ENCODE assay signal across 11 cellular contexts in genomic region chr5:123611407-123611709, GRCh38.
A peak's percentile ranks its signal among the peaks of the same experiment; 100 is the strongest.
DNase-seq lines count a peak whose midpoint lies in the region; ATAC-seq and TF ChIP-seq lines count a peak whose summit lies in the region.
"Had no signal": no experiment of that assay in that cellular context is flagged by ENCODE, and none has a peak within 500 bp of the region (broad histone marks: within the 10 kb centered on the region; RNA-seq: fewer than 3 reads in every experiment).

No MANE protein-coding gene starts in this region.

- no peaks in the 10 kb centered on the region for H3F3A ChIP-seq in PC-3 (ENCODE audit: low read length, unreplicated experiment)

- H3K9me3 ChIP-seq in PC-3 (ENCODE audit: low read length) = no peaks in the 10 kb centered on the region
- no peaks in the 10 kb centered on the region for H3K9me3 ChIP-seq in Peyer's patch
- no peaks in the 10 kb centered on the region for H3K9me3 ChIP-seq in heart left ventricle
- H3K9me3 ChIP-seq: Caco-2 had no signal

- no peak overlapping the region for H3K4me2 ChIP-seq in PC-3 (ENCODE audit: low read length)
- H3K4me2 ChIP-seq: neural progenitor cell had no signal

- H3K4me3 ChIP-seq in PC-3 (ENCODE audit: low read length) (no peak overlapping the region), Peyer's patch (no peak overlapping the region), heart left ventricle (no peak overlapping the region)
- H3K4me3 ChIP-seq: neural progenitor cell had no signal

- H4K20me1 ChIP-seq in PC-3 (ENCODE audit: low read length) = no peaks in the 10 kb centered on the region

- no peaks in the 10 kb centered on the region for H3K9me2 ChIP-seq in PC-3 (replicated peaks; ENCODE audit: low read length)

- 63 to 83% (median 70%) methylated on average over 1 of the region's 1 CpG for WGBS in heart left ventricle, 4 donors

- H2AFZ ChIP-seq in PC-3 (ENCODE audit: low read length) = no peak overlapping the region
- H2AFZ ChIP-seq: neural progenitor cell had no signal

- no peak for DNase-seq in PC-3
- DNase-seq in EL = no peak
- DNase-seq in Peyer's patch = no peak
- DNase-seq in heart left ventricle = no peak
- DNase-seq: cortex of kidney, left cardiac atrium had no signal

- CTCF ChIA-PET in PC-3 (lab: Charles Lee) = interaction anchor here (1.5 kb wide), 1 partner anchor 188 kb away, joined by 4 read pairs; the partner anchor contains the start of gene CEP120

- POLR2A ChIA-PET in PC-3 (lab: Charles Lee; ENCODE audit: unreplicated experiment) = no interaction called here

- BruUV-seq in PC-3 (replicated peaks; lab: Mats Ljungman, UMichigan) = no TSS peak

- TF ChIP-seq CTCF in PC-3 (conservative IDR thresholded peaks at IDR 0.05; ENCODE audit: low read depth, low read length) (peak; percentile 2; the same call in 1 of the 2 replicates), Peyer's patch (IDR thresholded peaks at IDR 0.05) (no peak), heart left ventricle (IDR thresholded peaks at IDR 0.05) (peak in 1 of 12 donors; percentile 2)

- H3K4me1 ChIP-seq in PC-3 (ENCODE audit: insufficient read depth, low read length) (no peaks in the 10 kb centered on the region), Peyer's patch (no peaks in the 10 kb centered on the region), heart left ventricle (peaks cover 0 to 7% (median 0%) of the 10 kb centered on the region in 12 donors)
- H3K4me1 ChIP-seq: Caco-2, neural progenitor cell had no signal

- intact Hi-C loops in PC-3 (cut with micrococcal nuclease) = loop anchor here (1.0 to 10.0 kb wide), 3 partner anchors 189 to 717 kb away; partner anchors contain the start of gene CEP120
- intact Hi-C loops in heart left ventricle (cut with DNase I) = loop anchor here in 9 of 10 donors (2.0 to 10.0 kb wide), 7 partner anchors 99 to 1109 kb away; partner anchors contain the start of genes CEP120 (in 7 of the 9) and CSNK1G3 (in 1 of the 9)

- H3K27me3 ChIP-seq in PC-3 (ENCODE audit: low read length) (no peaks in the 10 kb centered on the region), Peyer's patch (no peaks in the 10 kb centered on the region), heart left ventricle (no peaks in the 10 kb centered on the region)
- H3K27me3 ChIP-seq: neural progenitor cell had no signal

- H3K79me2 ChIP-seq in PC-3 (ENCODE audit: low read length) = no peaks in the 10 kb centered on the region

- H3K27ac ChIP-seq in PC-3 (ENCODE audit: low read length) (no peak overlapping the region), Peyer's patch (no peak overlapping the region), heart left ventricle (no peak overlapping the region)
- H3K27ac ChIP-seq: neural progenitor cell had no signal

- ATAC-seq in GM19035 (IDR thresholded peaks at IDR 0.05; ENCODE audit: unreplicated experiment) (peak; percentile 22), HG02852 (IDR thresholded peaks at IDR 0.05; ENCODE audit: unreplicated experiment) (peak; percentile 9), PC-3 (no peak), HG02571 (IDR thresholded peaks at IDR 0.05; ENCODE audit: unreplicated experiment) (no peak), heart left ventricle (no peak)

- no peaks in the 10 kb centered on the region; the same call in 1 of the 2 replicates for H3K36me3 ChIP-seq in PC-3 (ENCODE audit: low read depth, low read length)
- H3K36me3 ChIP-seq in Peyer's patch = peaks cover 0 to 19% (median 0%) of the 10 kb centered on the region in 3 donors
- peaks cover 0 to 43% (median 25%) of the 10 kb centered on the region in 9 donors for H3K36me3 ChIP-seq in heart left ventricle

- TF ChIP-seq POLR2A in Peyer's patch (IDR thresholded peaks at IDR 0.05) (no peak), heart left ventricle (IDR thresholded peaks at IDR 0.05) (no peak)

- H3K9ac ChIP-seq in PC-3 (ENCODE audit: low read length) = no peak overlapping the region
- H3K9ac ChIP-seq: neural progenitor cell had no signal

Comparison
In these comparisons a context has a peak if more than half of its experiments do, and no peak if none do; other contexts are left out.
1. ATAC-seq: peak in GM19035 (single experiment) and HG02852 (single experiment); none in PC-3 (single experiment), HG02571 (single experiment) and heart left ventricle (0 of 4).